Comparison of ENCODE assay signal across 1 cellular context in the genomic region with DNA sequence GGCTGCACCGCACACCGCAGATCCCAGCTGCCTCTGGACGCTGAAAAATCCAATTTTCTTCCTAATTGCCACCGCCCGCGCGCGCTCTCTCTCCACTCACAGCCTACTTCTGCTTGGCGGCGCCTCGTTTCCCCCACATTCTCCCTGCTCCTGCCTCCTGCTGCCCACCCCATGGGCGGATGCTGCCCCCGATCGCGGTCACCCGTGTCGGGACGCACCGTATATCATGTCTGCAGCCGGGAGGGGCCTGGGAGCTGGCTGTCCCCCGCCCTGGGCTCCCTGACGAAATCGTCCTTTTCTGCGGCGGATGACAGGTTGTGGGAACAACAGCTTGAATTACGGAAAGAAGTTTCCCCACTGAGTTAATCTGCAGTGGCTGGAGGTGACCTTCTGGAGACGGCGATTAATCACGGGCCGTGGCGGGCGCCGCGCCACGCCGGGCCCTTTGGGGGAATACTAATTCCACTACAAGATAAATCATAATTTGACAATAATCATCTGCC.
A peak's percentile ranks its signal among the peaks of the same experiment; 100 is the strongest.
TF ChIP-seq lines count a peak whose summit lies in the region.

No MANE protein-coding gene starts in this region.

TF ChIP-seq in K562, 482 proteins besides CTCF, POLR2A, EP300 and RAD21 (continued from another document):
- TF ChIP-seq, protein P1, sequence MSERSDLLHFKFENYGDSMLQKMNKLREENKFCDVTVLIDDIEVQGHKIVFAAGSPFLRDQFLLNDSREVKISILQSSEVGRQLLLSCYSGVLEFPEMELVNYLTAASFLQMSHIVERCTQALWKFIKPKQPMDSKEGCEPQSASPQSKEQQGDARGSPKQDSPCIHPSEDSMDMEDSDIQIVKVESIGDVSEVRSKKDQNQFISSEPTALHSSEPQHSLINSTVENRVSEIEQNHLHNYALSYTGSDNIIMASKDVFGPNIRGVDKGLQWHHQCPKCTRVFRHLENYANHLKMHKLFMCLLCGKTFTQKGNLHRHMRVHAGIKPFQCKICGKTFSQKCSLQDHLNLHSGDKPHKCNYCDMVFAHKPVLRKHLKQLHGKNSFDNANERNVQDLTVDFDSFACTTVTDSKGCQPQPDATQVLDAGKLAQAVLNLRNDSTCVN (CRISPR knock-in tag; IDR thresholded peaks at IDR 0.05) = no peak
- peak; percentile 67 for TF ChIP-seq MEIS2 (IDR thresholded peaks at IDR 0.05; ENCODE audit: partially characterized antibody)
- TF ChIP-seq, protein P2, sequence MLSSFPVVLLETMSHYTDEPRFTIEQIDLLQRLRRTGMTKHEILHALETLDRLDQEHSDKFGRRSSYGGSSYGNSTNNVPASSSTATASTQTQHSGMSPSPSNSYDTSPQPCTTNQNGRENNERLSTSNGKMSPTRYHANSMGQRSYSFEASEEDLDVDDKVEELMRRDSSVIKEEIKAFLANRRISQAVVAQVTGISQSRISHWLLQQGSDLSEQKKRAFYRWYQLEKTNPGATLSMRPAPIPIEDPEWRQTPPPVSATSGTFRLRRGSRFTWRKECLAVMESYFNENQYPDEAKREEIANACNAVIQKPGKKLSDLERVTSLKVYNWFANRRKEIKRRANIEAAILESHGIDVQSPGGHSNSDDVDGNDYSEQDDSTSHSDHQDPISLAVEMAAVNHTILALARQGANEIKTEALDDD (IDR thresholded peaks at IDR 0.05) = no peak
- no peak for TF ChIP-seq KAT7 (CRISPR knock-in tag; IDR thresholded peaks at IDR 0.05; ENCODE audit: borderline replicate concordance)
- no peak for TF ChIP-seq SMAD3 (CRISPR knock-in tag; conservative IDR thresholded peaks at IDR 0.05)
- TF ChIP-seq ZNF282 (CRISPR knock-in tag; IDR thresholded peaks at IDR 0.05) = no peak
